Comparison of ENCODE assay signal across 9 cellular contexts in the genomic region with DNA sequence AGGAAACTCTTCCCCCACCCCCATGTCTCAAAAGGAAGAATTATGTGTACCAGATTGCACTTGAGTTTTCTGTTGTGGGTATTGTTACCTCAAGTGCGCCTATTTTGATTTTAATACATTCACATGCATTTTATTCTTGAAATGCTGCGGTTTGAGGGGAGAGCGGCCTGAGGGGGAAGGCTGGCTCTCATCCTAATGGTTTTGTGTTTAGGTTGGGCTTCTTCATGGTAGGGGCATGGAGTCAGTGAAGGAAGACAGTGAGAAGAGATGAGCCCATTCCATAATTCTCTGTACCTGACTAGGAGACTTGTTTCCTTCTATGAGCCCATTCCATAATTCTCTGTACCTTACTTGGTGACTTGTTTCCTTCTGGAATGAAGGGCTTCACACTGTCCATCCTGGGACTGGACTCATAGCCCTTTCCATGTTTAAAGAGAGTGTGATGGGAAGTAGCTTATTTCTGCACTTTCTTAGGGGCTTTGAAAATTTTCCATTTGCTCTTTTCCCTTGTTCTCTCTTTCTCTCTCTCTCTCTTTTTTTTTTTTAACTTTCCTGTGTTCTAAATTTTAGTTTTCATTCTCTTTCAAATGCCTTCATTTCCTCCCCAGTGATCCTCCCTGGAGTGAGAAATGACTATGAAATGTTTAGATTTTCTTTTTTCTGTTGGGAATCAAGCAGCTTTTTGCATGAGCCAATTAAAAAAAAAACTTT. TPM values are rescaled to one million over a fixed set of nuclear protein-coding genes. Genes with fewer than 3 reads are reported as not detected.
DNase-seq lines count a peak whose midpoint lies in the region; ATAC-seq and TF ChIP-seq lines count a peak whose summit lies in the region.
"Had no signal": no experiment of that assay in that cellular context is flagged by ENCODE, and none has a peak within 500 bp of the region (broad histone marks: within the 10 kb centered on the region; RNA-seq: fewer than 3 reads in every experiment).

No MANE protein-coding gene starts in this region.

- H3K4me1 ChIP-seq in ES-I3 (ENCODE audit: insufficient read depth, low read length) (peaks cover 27% of the 10 kb centered on the region), neuronal stem cell (ENCODE audit: control insufficient read depth in 2 of 2, insufficient read depth in 1 of 2, low read depth in 1 of 2, low read length in 2 of 2) (peaks cover 3% of the 10 kb centered on the region in 2 donors)
- H3K4me1 ChIP-seq: uterus had no signal

- in situ Hi-C loops in brain microvascular endothelial cell (cut with HindIII; ENCODE audit: low pct_ligation_motif_present, low sequenced_read_pairs) = no loop called here

- no CpG with 5 or more reads among the region's 3 CpGs for WGBS in neuronal stem cell (ENCODE audit: extremely low coverage in 2 of 2, insufficient read length in 2 of 2, insufficient replicate concordance in 1 of 2), 2 donors

- H4K8ac ChIP-seq in neuronal stem cell (ENCODE audit: low read depth, low read length) = no peak overlapping the region

- H2BK120ac ChIP-seq in neuronal stem cell (ENCODE audit: low read depth, low read length) = no peak overlapping the region

- no peak overlapping the region for H2BK12ac ChIP-seq in neuronal stem cell (ENCODE audit: low read length)

- peaks cover 20% of the 10 kb centered on the region for H3K4me1 Mint-ChIP-seq in activated naive CD8-positive, alpha-beta T cell treated with anti-CD3 and anti-CD28 coated beads, Interleukin-2, amount 50 U/mL, for 24 hours
- peaks cover 9% of the 10 kb centered on the region for H3K4me1 Mint-ChIP-seq in memory B cell

- no peak for ATAC-seq in activated naive CD8-positive, alpha-beta T cell treated with anti-CD3 and anti-CD28 coated beads, Interleukin-2, amount 50 U/mL, for 24 hours
- no peak for ATAC-seq in memory B cell (ENCODE audit: low read depth)

- H3K9me3 ChIP-seq in ES-I3 (ENCODE audit: control insufficient read depth, insufficient read depth, low read length) (no peaks in the 10 kb centered on the region), neuronal stem cell (replicated peaks in 1 of 2; ENCODE audit: control insufficient read depth in 2 of 2, insufficient read depth in 1 of 2, low read depth in 1 of 2, low read length in 2 of 2) (no peaks in the 10 kb centered on the region)
- H3K9me3 ChIP-seq: uterus had no signal

- no peak overlapping the region for H3K18ac ChIP-seq in neuronal stem cell (ENCODE audit: low read length)

- H3K36me3 ChIP-seq in ES-I3 (ENCODE audit: insufficient read depth, low read length) (no peaks in the 10 kb centered on the region; the same call in 1 of the 2 replicates), neuronal stem cell (replicated peaks in 1 of 2; ENCODE audit: control insufficient read depth in 2 of 2, insufficient read depth in 2 of 2, low read length in 2 of 2) (no peaks in the 10 kb centered on the region), brain microvascular endothelial cell (replicated peaks) (no peaks in the 10 kb centered on the region)
- H3K36me3 ChIP-seq: uterus had no signal

- H2BK5ac ChIP-seq in neuronal stem cell (ENCODE audit: low read length) = no peak overlapping the region

- TF ChIP-seq CTCF in 22Rv1 (IDR thresholded peaks at IDR 0.05) = no peak
- TF ChIP-seq CTCF in brain microvascular endothelial cell (IDR thresholded peaks at IDR 0.05; ENCODE audit: low read depth, low read length, missing control alignments) = no peak
- no peak for TF ChIP-seq CTCF in foreskin fibroblast (IDR thresholded peaks at IDR 0.05; ENCODE audit: low read depth, low read length)

- H3K27ac Mint-ChIP-seq in activated naive CD8-positive, alpha-beta T cell treated with anti-CD3 and anti-CD28 coated beads, Interleukin-2, amount 50 U/mL, for 24 hours = peak overlapping the region; percentile 23
- H3K27ac Mint-ChIP-seq in memory B cell = no peak overlapping the region

- peak overlapping the region; percentile 75 for H3K4me3 Mint-ChIP-seq in activated naive CD8-positive, alpha-beta T cell treated with anti-CD3 and anti-CD28 coated beads, Interleukin-2, amount 50 U/mL, for 24 hours
- peak overlapping the region; percentile 19 for H3K4me3 Mint-ChIP-seq in memory B cell

- H2BK15ac ChIP-seq in neuronal stem cell (ENCODE audit: low read length) = no peak overlapping the region

- H3K27ac ChIP-seq in 22Rv1 (peak overlapping the region; percentile 73; the same call in 1 of the 2 replicates), neuronal stem cell (replicated peaks; ENCODE audit: low read length) (no peak overlapping the region), brain microvascular endothelial cell (no peak overlapping the region)

- H3K4me3 ChIP-seq in neuronal stem cell (ENCODE audit: low read length in 2 of 2) = no peak overlapping the region
- H3K4me3 ChIP-seq in brain microvascular endothelial cell (ENCODE audit: low read depth, low read length) = no peak overlapping the region
- H3K4me3 ChIP-seq in foreskin fibroblast (ENCODE audit: low read depth in 1 of 2, low read length in 2 of 2) = no peak overlapping the region

- H3K36me3 Mint-ChIP-seq in activated naive CD8-positive, alpha-beta T cell treated with anti-CD3 and anti-CD28 coated beads, Interleukin-2, amount 50 U/mL, for 24 hours (ENCODE audit: low read depth) = peaks cover 17% of the 10 kb centered on the region
- no peaks in the 10 kb centered on the region for H3K36me3 Mint-ChIP-seq in memory B cell

- no peak overlapping the region for H2AFZ ChIP-seq in neuronal stem cell (ENCODE audit: low read length)

- H3K27me3 ChIP-seq in neuronal stem cell (ENCODE audit: control insufficient read depth in 3 of 3, insufficient read depth in 3 of 3, low read depth in 1 of 3, low read length in 3 of 3) (peaks cover 11 to 62% (median 49%) of the 10 kb centered on the region in 3 experiments), brain microvascular endothelial cell (replicated peaks) (no peaks in the 10 kb centered on the region)
- H3K27me3 ChIP-seq: uterus had no signal

- no peak for DNase-seq in activated naive CD8-positive, alpha-beta T cell treated with anti-CD3 and anti-CD28 coated beads, Interleukin-2, amount 50 U/mL, for 24 hours
- DNase-seq in memory B cell (ENCODE audit: low spot score in 2 of 2) (no peak), neuronal stem cell (ENCODE audit: low spot score) (no peak), AG08396 (ENCODE audit: low spot score) (no peak), brain microvascular endothelial cell (no peak), foreskin fibroblast (no peak)

- no peak overlapping the region for H2AK5ac ChIP-seq in neuronal stem cell (ENCODE audit: low read depth, low read length)

- H4K91ac ChIP-seq in neuronal stem cell (ENCODE audit: low read depth, low read length, poor library complexity) = no peak overlapping the region

- peaks cover 41% of the 10 kb centered on the region for H3K27me3 Mint-ChIP-seq in activated naive CD8-positive, alpha-beta T cell treated with anti-CD3 and anti-CD28 coated beads, Interleukin-2, amount 50 U/mL, for 24 hours
- H3K27me3 Mint-ChIP-seq in memory B cell = peaks cover 17% of the 10 kb centered on the region

- H3K4me2 ChIP-seq in neuronal stem cell (ENCODE audit: insufficient read depth, low read length, poor library complexity, severe bottlenecking) = no peak overlapping the region

- H3K23ac ChIP-seq in neuronal stem cell (ENCODE audit: low read depth, low read length, poor library complexity) = no peak overlapping the region

- no peaks in the 10 kb centered on the region for H3K79me1 ChIP-seq in neuronal stem cell (ENCODE audit: low read depth, low read length)

- no peaks in the 10 kb centered on the region for H3K9me3 Mint-ChIP-seq in activated naive CD8-positive, alpha-beta T cell treated with anti-CD3 and anti-CD28 coated beads, Interleukin-2, amount 50 U/mL, for 24 hours
- H3K9me3 Mint-ChIP-seq in memory B cell = no peaks in the 10 kb centered on the region

- H3K4ac ChIP-seq in neuronal stem cell (ENCODE audit: low read length) = no peak overlapping the region

- peak overlapping the region; percentile 60 for H3K9ac ChIP-seq in ES-I3 (ENCODE audit: low read depth, low read length)
- H3K9ac ChIP-seq in neuronal stem cell (ENCODE audit: low read depth, low read length, poor library complexity) = no peak overlapping the region

- no peak overlapping the region for H3K14ac ChIP-seq in neuronal stem cell (ENCODE audit: low read length)

RNA-seq across cellular contexts. Expression of a gene that starts 1.9 kb away (rescaled TPM):
- polyA plus RNA-seq in neuronal stem cell (2013, experiment 1 of 2) = 2.5 TPM
- polyA plus RNA-seq in neuronal stem cell (2013, experiment 2 of 2) = 2.8 TPM
